In genomic region chr10:4079796-4080195, GRCh38 we compare ENCODE assay signal across 21 cellular contexts.
DNase-seq lines count a peak whose midpoint lies in the region; ATAC-seq and TF ChIP-seq lines count a peak whose summit lies in the region.
"Had no signal": no experiment of that assay in that cellular context is flagged by ENCODE, and none has a peak within 500 bp of the region (broad histone marks: within the 10 kb centered on the region; RNA-seq: fewer than 3 reads in every experiment).

No MANE protein-coding gene starts in this region.

- no peaks in the 10 kb centered on the region for H3K27me3 Mint-ChIP-seq in T-helper 2 cell treated with Interferon-gamma antibody and Interleukin-4, amounts not matched to agents 5 μg/mL and 100 μg/mL, for 36 hours (ENCODE audit: low read depth)
- H3K27me3 Mint-ChIP-seq in CD8-positive, alpha-beta T cell (ENCODE audit: low read depth), result no peaks in the 10 kb centered on the region
- H3K27me3 Mint-ChIP-seq in HFFc6 (ENCODE audit: insufficient read depth), result no peaks in the 10 kb centered on the region
- H3K27me3 Mint-ChIP-seq: memory B cell; stimulated activated memory B cell treated with anti-CD40 and anti-IgM and Interleukin-4, amounts not matched to agents 10 μg/mL and 1 μg/mL and 100 μg/mL, for 72 hours had no signal

- H3K27ac ChIP-seq in CD8-positive, alpha-beta T cell (ENCODE audit: low read depth, low read length), result no peak overlapping the region
- peak overlapping the region; percentile 86 for H3K27ac ChIP-seq in neutrophil

- no peaks in the 10 kb centered on the region for H3K36me3 ChIP-seq in CD8-positive, alpha-beta T cell (ENCODE audit: insufficient read depth, low read length)
- no peaks in the 10 kb centered on the region for H3K36me3 ChIP-seq in neutrophil
- H3K36me3 ChIP-seq: right lobe of liver had no signal

- CTCF ChIA-PET in CD8-positive, alpha-beta T cell (lab: Charles Lee), result no interaction called here

- peaks cover 46% of the 10 kb centered on the region for H3K4me1 Mint-ChIP-seq in T-helper 2 cell treated with Interferon-gamma antibody and Interleukin-4, amounts not matched to agents 5 μg/mL and 100 μg/mL, for 36 hours (ENCODE audit: low read depth)
- H3K4me1 Mint-ChIP-seq in CD8-positive, alpha-beta T cell (ENCODE audit: low read depth), result peaks cover 57% of the 10 kb centered on the region
- H3K4me1 Mint-ChIP-seq in HFFc6 (ENCODE audit: low read depth), result peaks cover 62% of the 10 kb centered on the region

- TF ChIP-seq CTCF in CD8-positive, alpha-beta T cell (IDR thresholded peaks at IDR 0.05), result no peak
- TF ChIP-seq CTCF in neutrophil (IDR thresholded peaks at IDR 0.05) (no peak), HFFc6 (IDR thresholded peaks at IDR 0.05) (no peak)

- no peak for DNase-seq in T-helper 2 cell treated with Interferon-gamma antibody and Interleukin-4, amounts not matched to agents 5 μg/mL and 100 μg/mL, for 36 hours (ENCODE audit: low spot score)
- DNase-seq in T-helper 2 cell (no peak), dermis blood vessel endothelial cell (peak; percentile 40), NCI-H1048 (lab: John Stamatoyannopoulos, UW) (no peak), HFFc6 (no peak)
- no peak for DNase-seq in CD8-positive, alpha-beta T cell
- DNase-seq: 8988T; activated effector memory CD4-positive, alpha-beta T cell treated with anti-CD3 and anti-CD28 coated beads, Interleukin-2, amount 50 U/mL, for 16 hours; DMS153; hypothalamus; NCI-H1105 treated with DMSO at 0.1 percent for 48 hours; NCI-H2029; NCI-H526; right lobe of liver; stimulated activated CD4-positive, alpha-beta T cell treated with anti-CD3 and anti-CD28 coated beads, Interleukin-4, amount 100 ng/mL, for 24 hours had no signal

- H3K4me3 ChIP-seq in CD8-positive, alpha-beta T cell (ENCODE audit: low read depth, low read length), result no peak overlapping the region
- H3K4me3 ChIP-seq in neutrophil (ENCODE audit: low read depth in 1 of 2, low read length in 1 of 2), result no peak overlapping the region
- H3K4me3 ChIP-seq: right lobe of liver had no signal

- H3K9me3 ChIP-seq in CD8-positive, alpha-beta T cell (ENCODE audit: low read length), result no peaks in the 10 kb centered on the region
- H3K9me3 ChIP-seq in neutrophil, result no peaks in the 10 kb centered on the region
- H3K9me3 ChIP-seq: right lobe of liver had no signal

- peaks cover 4% of the 10 kb centered on the region for H3K9me3 Mint-ChIP-seq in T-helper 2 cell treated with Interferon-gamma antibody and Interleukin-4, amounts not matched to agents 5 μg/mL and 100 μg/mL, for 36 hours
- no peaks in the 10 kb centered on the region for H3K9me3 Mint-ChIP-seq in CD8-positive, alpha-beta T cell
- no peaks in the 10 kb centered on the region; the same call in 1 of the 2 replicates for H3K9me3 Mint-ChIP-seq in HFFc6
- H3K9me3 Mint-ChIP-seq: memory B cell; stimulated activated memory B cell treated with anti-CD40 and anti-IgM and Interleukin-4, amounts not matched to agents 10 μg/mL and 1 μg/mL and 100 μg/mL, for 72 hours had no signal

- intact Hi-C loops in CD8-positive, alpha-beta T cell (cut with DNase I, micrococcal nuclease), result no loop called here

- H3K27ac Mint-ChIP-seq in T-helper 2 cell treated with Interferon-gamma antibody and Interleukin-4, amounts not matched to agents 5 μg/mL and 100 μg/mL, for 36 hours, result peak overlapping the region; percentile 35
- H3K27ac Mint-ChIP-seq in CD8-positive, alpha-beta T cell, result peak overlapping the region; percentile 71
- H3K27ac Mint-ChIP-seq in HFFc6, result no peak overlapping the region
- H3K27ac Mint-ChIP-seq: progenitor cell of endocrine pancreas had no signal

- H3K27me3 ChIP-seq in CD8-positive, alpha-beta T cell (ENCODE audit: insufficient read depth, low read length), result no peaks in the 10 kb centered on the region
- H3K27me3 ChIP-seq in neutrophil, result no peaks in the 10 kb centered on the region
- H3K27me3 ChIP-seq: right lobe of liver had no signal

- peaks cover 14% of the 10 kb centered on the region for H3K4me1 ChIP-seq in CD8-positive, alpha-beta T cell (ENCODE audit: insufficient read depth, low read length)
- peaks cover 22 to 33% of the 10 kb centered on the region in 2 experiments for H3K4me1 ChIP-seq in neutrophil (ENCODE audit: control insufficient read depth in 1 of 2, insufficient read depth in 1 of 2, low read depth in 1 of 2, low read length in 1 of 2)
- H3K4me1 ChIP-seq: right lobe of liver had no signal

- POLR2A ChIA-PET in CD8-positive, alpha-beta T cell (lab: Charles Lee), result no interaction called here

- H3K4me3 Mint-ChIP-seq in T-helper 2 cell treated with Interferon-gamma antibody and Interleukin-4, amounts not matched to agents 5 μg/mL and 100 μg/mL, for 36 hours, result no peak overlapping the region
- H3K4me3 Mint-ChIP-seq in CD8-positive, alpha-beta T cell, result peak overlapping the region; percentile 11
- no peak overlapping the region for H3K4me3 Mint-ChIP-seq in HFFc6
- H3K4me3 Mint-ChIP-seq: stimulated activated memory B cell treated with anti-CD40 and anti-IgM and Interleukin-4, amounts not matched to agents 10 μg/mL and 1 μg/mL and 100 μg/mL, for 72 hours had no signal

- ATAC-seq in CD8-positive, alpha-beta T cell, result no peak
- no peak for ATAC-seq in GM18520 (IDR thresholded peaks at IDR 0.05; ENCODE audit: unreplicated experiment)
- ATAC-seq: left lobe of liver; stimulated activated memory B cell treated with anti-CD40 and anti-IgM and Interleukin-4, amounts not matched to agents 10 μg/mL and 1 μg/mL and 100 μg/mL, for 72 hours had no signal

- H3K36me3 Mint-ChIP-seq in T-helper 2 cell treated with Interferon-gamma antibody and Interleukin-4, amounts not matched to agents 5 μg/mL and 100 μg/mL, for 36 hours (ENCODE audit: low read depth), result peaks cover 7% of the 10 kb centered on the region
- no peaks in the 10 kb centered on the region for H3K36me3 Mint-ChIP-seq in CD8-positive, alpha-beta T cell
- peaks cover 6% of the 10 kb centered on the region; the same call in 1 of the 2 replicates for H3K36me3 Mint-ChIP-seq in HFFc6 (ENCODE audit: low read depth)
- H3K36me3 Mint-ChIP-seq: memory B cell; stimulated activated memory B cell treated with anti-CD40 and anti-IgM and Interleukin-4, amounts not matched to agents 10 μg/mL and 1 μg/mL and 100 μg/mL, for 72 hours had no signal
